Comparison of ENCODE assay signal across 19 cellular contexts in the genomic region with DNA sequence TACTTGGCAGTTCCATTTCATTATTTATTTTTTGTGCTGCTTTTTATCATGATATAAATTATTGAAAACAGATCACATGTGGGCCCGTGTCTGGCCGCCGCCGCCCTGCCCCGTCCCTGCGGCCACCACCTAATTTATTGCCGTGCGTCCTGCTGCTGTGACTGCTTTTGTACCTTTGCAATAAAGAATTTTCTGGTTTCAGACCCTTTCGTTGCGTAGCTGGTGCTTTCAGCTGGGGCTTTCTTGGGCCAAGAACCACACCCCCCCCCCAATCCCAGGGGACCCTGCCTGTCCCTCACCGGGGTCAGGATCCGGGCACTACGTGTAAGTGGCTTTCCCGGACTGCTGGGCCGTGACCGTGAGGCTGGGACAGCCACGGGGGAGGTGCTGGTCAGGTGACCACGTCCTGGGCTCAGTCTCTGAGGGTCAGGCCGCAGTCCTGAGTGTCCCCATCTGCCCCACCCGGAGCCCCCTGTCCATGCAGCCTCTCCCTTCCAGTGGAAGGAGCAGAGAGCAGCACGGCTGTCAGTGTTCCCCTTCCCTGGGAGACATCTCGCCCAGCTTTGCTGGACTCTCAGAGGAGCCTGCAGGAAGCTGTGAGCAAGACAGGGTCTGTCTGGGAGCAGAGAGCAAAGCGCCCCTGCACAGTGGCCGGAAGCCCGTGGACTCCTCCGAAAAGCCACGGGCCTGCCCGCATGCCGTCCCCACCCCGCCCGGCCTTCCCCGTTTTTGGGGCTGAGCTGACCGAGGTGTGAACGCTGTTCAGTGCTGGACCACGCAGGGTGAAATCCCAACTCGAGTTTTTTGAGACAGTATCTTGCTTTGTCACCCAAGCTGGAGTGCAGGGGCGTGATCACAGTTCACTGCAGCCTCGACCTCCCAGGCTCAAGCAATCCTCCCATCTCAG. TPM values are rescaled to one million over a fixed set of nuclear protein-coding genes. Genes with fewer than 3 reads are reported as not detected.
A peak's percentile ranks its signal among the peaks of the same experiment; 100 is the strongest.
DNase-seq lines count a peak whose midpoint lies in the region; ATAC-seq, FAIRE-seq and TF ChIP-seq lines count a peak whose summit lies in the region.
"Had no signal": no experiment of that assay in that cellular context is flagged by ENCODE, and none has a peak within 500 bp of the region (broad histone marks: within the 10 kb centered on the region; RNA-seq: fewer than 3 reads in every experiment).

No MANE protein-coding gene starts in this region.

- H3K36me3 ChIP-seq in SK-N-SH (replicated peaks in 1 of 2; ENCODE audit: control insufficient read depth in 1 of 2, insufficient read depth in 2 of 2, low read length in 1 of 2) = peaks cover 7 to 47% of the 10 kb centered on the region in 2 experiments
- peaks cover 24 to 97% (median 27%) of the 10 kb centered on the region in 3 donors for H3K36me3 ChIP-seq in esophagus squamous epithelium
- peaks cover 0 to 69% of the 10 kb centered on the region in 2 donors for H3K36me3 ChIP-seq in psoas muscle (ENCODE audit: insufficient read depth in 1 of 2, low read depth in 1 of 2)
- peaks cover 0 to 61% (median 0%) of the 10 kb centered on the region in 3 donors for H3K36me3 ChIP-seq in Peyer's patch

- H3K79me2 ChIP-seq in SK-N-SH (ENCODE audit: insufficient read depth) = peaks cover 25% of the 10 kb centered on the region

- H3K27me3 ChIP-seq in SK-N-SH (ENCODE audit: insufficient read depth) (no peaks in the 10 kb centered on the region), esophagus squamous epithelium (no peaks in the 10 kb centered on the region), psoas muscle (ENCODE audit: insufficient read depth in 3 of 3, low read length in 2 of 3) (no peaks in the 10 kb centered on the region), Peyer's patch (no peaks in the 10 kb centered on the region)
- H3K27me3 ChIP-seq: esophagus muscularis mucosa, SJSA1 had no signal

- no peak overlapping the region for H3K4me2 ChIP-seq in SK-N-SH

- POLR2A ChIA-PET in SK-N-SH (lab: Yijun Ruan, JAX) = interaction anchor here (0.6 kb wide), 1 partner anchor 39 kb away, joined by 3 read pairs; a partner anchor contains a TSS

- DNase-seq in SK-N-SH = no peak
- no peak for DNase-seq in GM12892 (ENCODE audit: insufficient read length)
- no peak for DNase-seq in esophagus squamous epithelium (lab: John Stamatoyannopoulos, UW)
- DNase-seq in psoas muscle = peak in 1 of 2 donors; percentile 69
- DNase-seq in Peyer's patch = no peak
- DNase-seq: DMS79; NCI-H187; stimulated activated CD4-positive, alpha-beta T cell treated with anti-CD3 and anti-CD28 coated beads, Interleukin-12 subunit alpha, Interleukin-12 subunit beta, amount 100 ng/mL, for 4 hours had no signal

- TF ChIP-seq EP300 in SK-N-SH (IDR thresholded peaks at IDR 0.05; ENCODE audit: borderline replicate concordance in 1 of 2, low read depth in 1 of 2, low read length in 1 of 2) = no peak

- H3K4me1 ChIP-seq in SK-N-SH (ENCODE audit: control insufficient read depth in 1 of 2, insufficient read depth in 2 of 2, low read depth in 1 of 2, low read length in 1 of 2) = peaks cover 6 to 13% of the 10 kb centered on the region in 2 experiments; a peak in 2 of 4 replicates
- H3K4me1 ChIP-seq in esophagus squamous epithelium = peaks cover 21 to 49% (median 21%) of the 10 kb centered on the region in 3 donors
- H3K4me1 ChIP-seq in psoas muscle = peaks cover 10% of the 10 kb centered on the region
- peaks cover 0 to 13% (median 0%) of the 10 kb centered on the region in 4 donors for H3K4me1 ChIP-seq in Peyer's patch

- H3K27ac ChIP-seq in SK-N-SH (ENCODE audit: low read depth in 2 of 2, low read length in 1 of 2) (no peak overlapping the region), esophagus squamous epithelium (peak overlapping the region; percentile 16 to 71 (median 58)), psoas muscle (peak overlapping the region; percentile 16), Peyer's patch (peak overlapping the region in 2 of 4 donors; percentile 35)
- H3K27ac ChIP-seq: SJSA1, thoracic aorta had no signal

- FAIRE-seq in GM12892 (lab: Jason Lieb, UNC) = no peak
- FAIRE-seq: A204.1, bronchial epithelial cell had no signal

- H3K9me3 ChIP-seq in SK-N-SH (no peaks in the 10 kb centered on the region), esophagus squamous epithelium (no peaks in the 10 kb centered on the region), psoas muscle (no peaks in the 10 kb centered on the region), Peyer's patch (no peaks in the 10 kb centered on the region)
- H3K9me3 ChIP-seq: esophagus muscularis mucosa, SJSA1, thoracic aorta had no signal

- no peak for ATAC-seq in SK-N-SH treated with all-trans-retinoic acid at 6 μM for 48 hours
- ATAC-seq in psoas muscle = no peak
- ATAC-seq in HG03097 (IDR thresholded peaks at IDR 0.05; ENCODE audit: low FRiP score, unreplicated experiment) = no peak
- ATAC-seq in HG03521 (IDR thresholded peaks at IDR 0.05; ENCODE audit: unreplicated experiment) = no peak
- ATAC-seq: activated T-helper 17 cell treated with anti-CD3 and anti-CD28 coated beads, Interleukin-2, amount 50 U/mL, for 72 hours had no signal

- TF ChIP-seq CTCF in SK-N-SH (IDR thresholded peaks at IDR 0.05) (0 out of 2 replicates have a peak, but pooled peaks have one; percentile 22), esophagus squamous epithelium (IDR thresholded peaks at IDR 0.05) (no peak), psoas muscle (IDR thresholded peaks at IDR 0.05) (no peak), Peyer's patch (IDR thresholded peaks at IDR 0.05) (no peak)

- no peaks in the 10 kb centered on the region for H3F3A ChIP-seq in SK-N-SH (replicated peaks; ENCODE audit: insufficient read depth)

- peak; percentile 29; the same call in 1 of the 2 replicates for TF ChIP-seq POLR2A in GM12892 (IDR thresholded peaks at IDR 0.05; ENCODE audit: low read depth, low read length)
- no peak for TF ChIP-seq POLR2A in esophagus squamous epithelium (IDR thresholded peaks at IDR 0.05)
- peak in 1 of 2 donors; percentile 6 for TF ChIP-seq POLR2A in Peyer's patch (IDR thresholded peaks at IDR 0.05)

- H3K9ac ChIP-seq in SK-N-SH = no peak overlapping the region

- H3K9me2 ChIP-seq in SK-N-SH = no peaks in the 10 kb centered on the region

- CTCF ChIA-PET in SK-N-SH (lab: Yijun Ruan, JAX) = interaction anchor here (1.3 to 2.3 kb wide), 3 partner anchors 10 to 36 kb away, joined by 4 to 8 read pairs (median 4); a partner anchor contains a TSS

- TF ChIP-seq RAD21 in SK-N-SH (IDR thresholded peaks at IDR 0.05; ENCODE audit: low read length) = no peak

- H3K4me3 ChIP-seq in SK-N-SH (ENCODE audit: low read depth in 2 of 2, low read length in 1 of 2) (no peak overlapping the region), esophagus squamous epithelium (no peak overlapping the region), psoas muscle (no peak overlapping the region), Peyer's patch (no peak overlapping the region)
- H3K4me3 ChIP-seq: esophagus muscularis mucosa, SJSA1, thoracic aorta had no signal

- 88% methylated on average over 29 of the region's 38 CpGs for WGBS in SK-N-SH (ENCODE audit: low lambda C conversion rate)
- WGBS in esophagus squamous epithelium, 2 donors = 82 to 89% methylated on average over 12 to 16 of the region's 38 CpGs
- WGBS in psoas muscle, 3 donors = 76 to 80% (median 79%) methylated on average over 38 of the region's 38 CpGs

- no peaks in the 10 kb centered on the region for H4K20me1 ChIP-seq in SK-N-SH (ENCODE audit: insufficient read depth)

- H2AFZ ChIP-seq in SK-N-SH (ENCODE audit: low read depth) = no peak overlapping the region

- intact Hi-C loops in esophagus squamous epithelium (cut with DNase I) (no loop called here), psoas muscle (cut with DNase I) (no loop called here)

TF ChIP-seq in SK-N-SH, 30 proteins besides CTCF, POLR2A, EP300 and RAD21 (continues in another document):
- no peak for TF ChIP-seq YY1 (IDR thresholded peaks at IDR 0.05; ENCODE audit: low read depth)
- no peak for TF ChIP-seq FOXM1 (IDR thresholded peaks at IDR 0.05; ENCODE audit: low read depth)

TF ChIP-seq in SK-N-SH treated with all-trans-retinoic acid at 6 μM for 48 hours, 23 proteins besides CTCF, POLR2A, EP300 and RAD21 (continues in another document):
- TF ChIP-seq ZNF8 (CRISPR knock-in tag; IDR thresholded peaks at IDR 0.05) = no peak

RNA-seq across cellular contexts. Expression of a gene that starts 12.6 kb away (rescaled TPM):
- 33.0 and 33.2 TPM in 2 replicates for polyA plus RNA-seq in SK-N-SH (2012; rRNA removed)
- polyA plus RNA-seq in SK-N-SH (2012; cell fraction: cytosol; rRNA removed) = 8.3 and 12.2 TPM in 2 replicates
- 240 and 252 TPM in 2 replicates for polyA plus RNA-seq in SK-N-SH (2012; cell fraction: nucleus; rRNA removed)
- 2.2 TPM for polyA plus RNA-seq in GM12892 (2012; ENCODE audit: missing spikeins)
- total RNA-seq in esophagus squamous epithelium = 10 to 100 TPM; 11.3 to 26.9 (median 18.9) TPM
- 100 to 1,000 TPM in 1 of 4 donors, 10 to 100 TPM in 3; 59.1 to 103 (median 77.5) TPM for total RNA-seq in psoas muscle
- 100 to 1,000 TPM in 1 of 3 donors, 10 to 100 TPM in 2; 36.7 to 138 (median 62.9) TPM for polyA plus RNA-seq in psoas muscle
- 10 to 100 TPM; 32.9 to 80.2 (median 55.0) TPM for total RNA-seq in Peyer's patch

RNA-seq across cellular contexts. Expression of a gene that starts 12.9 kb away (rescaled TPM):
- 1.5 and 1.8 TPM in 2 replicates for polyA plus RNA-seq in SK-N-SH (2012; rRNA removed)
- polyA plus RNA-seq in SK-N-SH (2012; cell fraction: cytosol; rRNA removed) = 0.43 and 0.46 TPM in 2 replicates
- polyA plus RNA-seq in SK-N-SH (2012; cell fraction: nucleus; rRNA removed) = 6.5 and 6.7 TPM in 2 replicates
- polyA plus RNA-seq in GM12892 (2012; ENCODE audit: missing spikeins) = 0.13 TPM
- total RNA-seq in esophagus squamous epithelium = 100 to 1,000 TPM in 2 of 4 donors, 10 to 100 TPM in 2; 56.7 to 204 (median 98.9) TPM
- total RNA-seq in psoas muscle = 1 to 10 TPM; 2.8 to 6.0 (median 2.9) TPM
- 1 to 10 TPM in 2 of 3 donors, under 1 TPM in 1; 0.40 to 1.4 (median 1.1) TPM for polyA plus RNA-seq in psoas muscle
- total RNA-seq in Peyer's patch = 100 to 1,000 TPM in 3 of 4 donors, 10 to 100 TPM in 1; 41.3 to 161 (median 151) TPM
- total RNA-seq: activated T-helper 17 cell treated with anti-CD3 and anti-CD28 coated beads, Interleukin-2, amount 50 U/mL, for 72 hours; T-helper 2 cell treated with Interferon-gamma antibody and Interleukin-4, amounts not matched to agents 100 ng/mL and 5 ng/mL, for 36 hours had no signal
- polyA plus RNA-seq: neural cell had no signal

RNA-seq across cellular contexts. Expression of a gene that starts 26.7 kb away (rescaled TPM):
- polyA plus RNA-seq in SK-N-SH (2012; rRNA removed) = 106 and 109 TPM in 2 replicates
- polyA plus RNA-seq in SK-N-SH (2012; cell fraction: cytosol; rRNA removed) = 71.7 and 94.8 TPM in 2 replicates
- 82.8 and 87.7 TPM in 2 replicates for polyA plus RNA-seq in SK-N-SH (2012; cell fraction: nucleus; rRNA removed)
- polyA plus RNA-seq in GM12892 (2012; ENCODE audit: missing spikeins) = 51.5 TPM
- total RNA-seq in esophagus squamous epithelium = 10 to 100 TPM; 44.5 to 63.6 (median 47.4) TPM
- 10 to 100 TPM; 11.8 to 18.2 (median 14.6) TPM for total RNA-seq in psoas muscle
- 10 to 100 TPM; 33.4 to 59.1 (median 54.1) TPM for polyA plus RNA-seq in psoas muscle
- 10 to 100 TPM; 33.0 to 67.5 (median 47.7) TPM for total RNA-seq in Peyer's patch

RNA-seq across cellular contexts. Expression of a gene that starts 38.9 kb away (rescaled TPM):
- polyA plus RNA-seq in SK-N-SH (2012; rRNA removed) = 35.7 and 48.1 TPM in 2 replicates
- polyA plus RNA-seq in SK-N-SH (2012; cell fraction: cytosol; rRNA removed) = 12.0 and 22.3 TPM in 2 replicates
- polyA plus RNA-seq in SK-N-SH (2012; cell fraction: nucleus; rRNA removed) = 148 and 184 TPM in 2 replicates
- polyA plus RNA-seq in GM12892 (2012; ENCODE audit: missing spikeins) = 16.6 TPM
- 10 to 100 TPM; 27.8 to 45.3 (median 36.6) TPM for total RNA-seq in esophagus squamous epithelium
- 10 to 100 TPM; 61.3 to 77.6 (median 68.9) TPM for total RNA-seq in psoas muscle
- polyA plus RNA-seq in psoas muscle = 10 to 100 TPM; 38.8 to 70.7 (median 44.0) TPM
- total RNA-seq in Peyer's patch = 100 to 1,000 TPM in 2 of 4 donors, 10 to 100 TPM in 2; 84.4 to 192 (median 108) TPM

Comparison
In these comparisons a context has a peak if more than half of its experiments do, and no peak if none do; other contexts are left out.
1. H3K27ac ChIP-seq: peak in esophagus squamous epithelium (4 of 4) and psoas muscle (single experiment); none in SK-N-SH (0 of 2).
2. RNA of a gene that starts 12.9 kb away (total RNA-seq): 41.3 to 161 TPM in Peyer's patch and 56.7 to 204 TPM in esophagus squamous epithelium; 2.8 to 6.0 TPM in psoas muscle; every median in the first group is over 4 times any median in the second.